Comparison of ENCODE assay signal across 9 cellular contexts in genomic region chr10:80945267-80945880, GRCh38.
DNase-seq lines count a peak whose midpoint lies in the region; ATAC-seq and TF ChIP-seq lines count a peak whose summit lies in the region.
"Had no signal": no experiment of that assay in that cellular context is flagged by ENCODE, and none has a peak within 500 bp of the region (broad histone marks: within the 10 kb centered on the region; RNA-seq: fewer than 3 reads in every experiment).

No MANE protein-coding gene starts in this region.

- H3K4me1 Mint-ChIP-seq in brain, result peaks cover 5% of the 10 kb centered on the region
- H3K4me1 Mint-ChIP-seq in CD4-positive, alpha-beta T cell (ENCODE audit: low read depth), result no peaks in the 10 kb centered on the region

- POLR2A ChIA-PET in CD4-positive, alpha-beta T cell (lab: Charles Lee), result no interaction called here

- peak; percentile 69 for TF ChIP-seq RAD21 in neural cell (conservative IDR thresholded peaks at IDR 0.05)

- no peaks in the 10 kb centered on the region for H4K20me1 ChIP-seq in neural cell (ENCODE audit: insufficient read depth)

- H3K27me3 Mint-ChIP-seq in brain, result peaks cover 9% of the 10 kb centered on the region
- peaks cover 16% of the 10 kb centered on the region for H3K27me3 Mint-ChIP-seq in CD4-positive, alpha-beta T cell
- H3K27me3 Mint-ChIP-seq: dendritic cell treated with granulocyte-macrophage colony-stimulating factor and Interleukin-4, amounts not matched to agents 40 ng/mL and 50 ng/mL, for 4 days had no signal

- TF ChIP-seq CTCF in brain (conservative IDR thresholded peaks at IDR 0.05) (peak; percentile 68 to 77), neural cell (IDR thresholded peaks at IDR 0.05; ENCODE audit: poor library complexity, severe bottlenecking) (peak; percentile 61), omental fat pad (IDR thresholded peaks at IDR 0.05) (no peak)
- no peak for TF ChIP-seq CTCF in CD4-positive, alpha-beta T cell (IDR thresholded peaks at IDR 0.05)

- DNase-seq in CD4-positive, alpha-beta T cell, result no peak
- no peak for DNase-seq in SHP77 (lab: John Stamatoyannopoulos, UW)
- no peak for DNase-seq in AG08395 (ENCODE audit: low spot score)
- DNase-seq in omental fat pad (ENCODE audit: low spot score), result no peak

- no peak overlapping the region for H3K27ac Mint-ChIP-seq in brain
- H3K27ac Mint-ChIP-seq in CD4-positive, alpha-beta T cell, result no peak overlapping the region
- H3K27ac Mint-ChIP-seq: dendritic cell treated with granulocyte-macrophage colony-stimulating factor and Interleukin-4, amounts not matched to agents 40 ng/mL and 50 ng/mL, for 4 days had no signal

- no peak overlapping the region for H3K9ac ChIP-seq in neural cell (ENCODE audit: low read length)

- no peak overlapping the region for H3K4me3 Mint-ChIP-seq in brain
- no peak overlapping the region for H3K4me3 Mint-ChIP-seq in CD4-positive, alpha-beta T cell
- H3K4me3 Mint-ChIP-seq: dendritic cell treated with granulocyte-macrophage colony-stimulating factor and Interleukin-4, amounts not matched to agents 40 ng/mL and 50 ng/mL, for 4 days had no signal

- H3F3A ChIP-seq in neural cell (ENCODE audit: insufficient read depth, low read length, poor library complexity, severe bottlenecking), result no peaks in the 10 kb centered on the region

- intact Hi-C loops in CD4-positive, alpha-beta T cell (cut with DNase I, micrococcal nuclease), result no loop called here

- H3K36me3 ChIP-seq in neural cell (ENCODE audit: insufficient read depth, low read length), result no peaks in the 10 kb centered on the region

- no peak overlapping the region for H2AFZ ChIP-seq in neural cell (ENCODE audit: low read depth, low read length)

- no peaks in the 10 kb centered on the region for H3K27me3 ChIP-seq in neural cell (ENCODE audit: insufficient read depth, low read depth, low read length)
- H3K27me3 ChIP-seq in CD4-positive, alpha-beta T cell (ENCODE audit: control insufficient read depth, insufficient read depth, low read length), result peaks cover 5% of the 10 kb centered on the region

- no peak overlapping the region for H3K4me2 ChIP-seq in neural cell (ENCODE audit: low read length)

- no peaks in the 10 kb centered on the region for H3K9me2 ChIP-seq in neural cell (ENCODE audit: insufficient read depth, low read length)

- H3K4me3 ChIP-seq in neural cell (ENCODE audit: low read length), result no peak overlapping the region

- H3K9me3 Mint-ChIP-seq in brain, result no peaks in the 10 kb centered on the region
- H3K9me3 Mint-ChIP-seq in CD4-positive, alpha-beta T cell, result no peaks in the 10 kb centered on the region
- H3K9me3 Mint-ChIP-seq: dendritic cell treated with granulocyte-macrophage colony-stimulating factor and Interleukin-4, amounts not matched to agents 40 ng/mL and 50 ng/mL, for 4 days had no signal

- no peak overlapping the region for H3K27ac ChIP-seq in neural cell (ENCODE audit: low read length)
- H3K27ac ChIP-seq in CD4-positive, alpha-beta T cell (ENCODE audit: low read depth, low read length), result no peak overlapping the region

- ATAC-seq in GM18870 (IDR thresholded peaks at IDR 0.05; ENCODE audit: unreplicated experiment) (peak; percentile 74), HG03196 (IDR thresholded peaks at IDR 0.05; ENCODE audit: unreplicated experiment) (peak; percentile 75), omental fat pad (ENCODE audit: low FRiP score) (no peak)
- no peak for ATAC-seq in CD4-positive, alpha-beta T cell (ENCODE audit: poor library complexity)

- H3K36me3 Mint-ChIP-seq in brain, result no peaks in the 10 kb centered on the region
- H3K36me3 Mint-ChIP-seq in CD4-positive, alpha-beta T cell (ENCODE audit: low read depth), result no peaks in the 10 kb centered on the region

- no peaks in the 10 kb centered on the region for H3K79me2 ChIP-seq in neural cell (replicated peaks; ENCODE audit: insufficient read depth, low read length)

- CTCF ChIA-PET in CD4-positive, alpha-beta T cell (lab: Charles Lee), result no interaction called here

- TF ChIP-seq EP300 in neural cell (conservative IDR thresholded peaks at IDR 0.05; ENCODE audit: poor library complexity, severe bottlenecking), result no peak

- H3K9me3 ChIP-seq in neural cell (ENCODE audit: low read length), result no peaks in the 10 kb centered on the region
- no peaks in the 10 kb centered on the region for H3K9me3 ChIP-seq in CD4-positive, alpha-beta T cell (ENCODE audit: control insufficient read depth, low read length)

TF ChIP-seq in neural cell, 6 proteins besides CTCF, POLR2A, EP300 and RAD21:
- TF ChIP-seq MXI1 (conservative IDR thresholded peaks at IDR 0.05; ENCODE audit: poor library complexity, severe bottlenecking), result no peak
- peak; percentile 69 for TF ChIP-seq SMC3 (conservative IDR thresholded peaks at IDR 0.05; ENCODE audit: poor library complexity)

Comparison
In these comparisons a context has a peak if more than half of its experiments do, and no peak if none do; other contexts are left out.
1. ATAC-seq: peak in GM18870 (single experiment) and HG03196 (single experiment); none in CD4-positive, alpha-beta T cell (single experiment) and omental fat pad (single experiment).
2. CTCF ChIP-seq: peak in brain (2 of 2) and neural cell (single experiment); none in CD4-positive, alpha-beta T cell (single experiment) and omental fat pad (0 of 3).